15 cellular contexts compared by ENCODE assay signal in the genomic region with DNA sequence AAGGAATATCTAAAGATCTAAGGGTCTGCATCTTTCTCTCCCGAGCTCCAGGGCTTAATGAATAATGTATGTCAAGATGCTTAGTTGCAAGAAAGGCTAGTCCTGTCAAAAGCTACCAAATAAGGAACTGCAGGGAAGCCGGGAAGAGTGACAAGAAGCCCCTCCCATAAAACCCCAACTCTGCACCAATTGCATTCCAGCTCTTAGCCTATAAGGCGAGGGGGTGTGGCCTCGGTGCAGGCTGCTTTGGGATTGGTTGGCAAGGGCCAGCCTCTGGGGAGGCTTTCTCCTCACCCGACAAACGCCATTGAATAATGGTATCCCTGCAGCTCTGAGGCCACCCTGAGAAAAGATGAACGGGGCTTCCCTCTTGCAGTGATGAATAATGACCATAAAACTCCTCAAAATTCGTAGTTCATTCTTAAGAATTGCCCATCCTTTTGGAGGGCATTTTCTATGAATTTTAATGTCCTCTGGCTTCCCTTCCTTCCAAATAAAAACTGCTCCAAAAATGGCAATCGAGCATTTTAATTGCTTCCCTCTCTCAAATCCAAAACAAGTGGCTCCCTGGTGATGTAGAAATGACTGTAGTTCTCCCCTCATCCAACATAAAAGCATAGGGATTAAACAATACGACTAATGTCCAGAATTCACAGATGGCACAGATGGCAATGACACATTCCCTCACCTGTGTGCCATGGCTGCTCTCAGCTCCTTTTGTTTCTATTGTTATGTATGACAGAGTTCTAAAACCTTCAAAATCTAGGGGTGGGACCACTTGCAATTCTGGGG.
DNase-seq lines count a peak whose midpoint lies in the region; FAIRE-seq and TF ChIP-seq lines count a peak whose summit lies in the region.
"Had no signal": no experiment of that assay in that cellular context is flagged by ENCODE, and none has a peak within 500 bp of the region (broad histone marks: within the 10 kb centered on the region; RNA-seq: fewer than 3 reads in every experiment).

No MANE protein-coding gene starts in this region.

- H3K4me3 ChIP-seq in ascending aorta, result no peak overlapping the region
- H3K4me3 ChIP-seq: thyroid gland had no signal

- no peak overlapping the region for H3K4me3 Mint-ChIP-seq in neural crest cell
- no peak overlapping the region for H3K4me3 Mint-ChIP-seq in CD14-positive monocyte
- H3K4me3 Mint-ChIP-seq: central memory CD8-positive, alpha-beta T cell had no signal

- intact Hi-C loops in ascending aorta (cut with DNase I) (no loop called here), CD14-positive monocyte (cut with micrococcal nuclease) (loop anchor here in 1 of 2 donors (10.0 kb wide), 1 partner anchor 105 kb away; no protein-coding TSS in a partner anchor)

- H3K27me3 Mint-ChIP-seq in neural crest cell (ENCODE audit: low read depth) (no peaks in the 10 kb centered on the region), CD14-positive monocyte (ENCODE audit: low read depth in 3 of 3) (no peaks in the 10 kb centered on the region)
- H3K27me3 Mint-ChIP-seq: central memory CD8-positive, alpha-beta T cell had no signal

- TF ChIP-seq POLR2A in GM12891 (IDR thresholded peaks at IDR 0.05; ENCODE audit: low read depth, low read length), result no peak

- H3K4me1 ChIP-seq in ascending aorta, result no peaks in the 10 kb centered on the region

- H3K4me1 Mint-ChIP-seq in neural crest cell (peaks cover 32% of the 10 kb centered on the region), CD14-positive monocyte (peaks cover 5% of the 10 kb centered on the region)

- no peaks in the 10 kb centered on the region for H3K27me3 ChIP-seq in ascending aorta
- H3K27me3 ChIP-seq: thyroid gland had no signal

- H3K9me3 ChIP-seq in ascending aorta, result no peaks in the 10 kb centered on the region
- H3K9me3 ChIP-seq: thyroid gland had no signal

- no peak for TF ChIP-seq CTCF in neural crest cell (conservative IDR thresholded peaks at IDR 0.05)
- TF ChIP-seq CTCF in ascending aorta (IDR thresholded peaks at IDR 0.05), result no peak
- no peak for TF ChIP-seq CTCF in CD14-positive monocyte (IDR thresholded peaks at IDR 0.05)

- peaks cover 3% of the 10 kb centered on the region for H3K9me3 Mint-ChIP-seq in neural crest cell
- H3K9me3 Mint-ChIP-seq in CD14-positive monocyte, result peaks cover 0 to 3% (median 1%) of the 10 kb centered on the region in 7 donors
- H3K9me3 Mint-ChIP-seq: central memory CD8-positive, alpha-beta T cell had no signal

- H3K36me3 ChIP-seq in ascending aorta, result no peaks in the 10 kb centered on the region
- H3K36me3 ChIP-seq: thyroid gland had no signal

- H3K27ac ChIP-seq in caudate nucleus (ENCODE audit: low read depth, low read length) (peak overlapping the region; percentile 54), ascending aorta (no peak overlapping the region)
- H3K27ac ChIP-seq: HL-60, thyroid gland had no signal

- peak overlapping the region; percentile 72 for H3K27ac Mint-ChIP-seq in neural crest cell (ENCODE audit: unreplicated experiment)
- H3K27ac Mint-ChIP-seq in CD14-positive monocyte, result no peak overlapping the region

- DNase-seq in ELF-1 (ENCODE audit: low read depth, low spot score), result peak; percentile 88
- peak; percentile 21 for DNase-seq in NAMALWA (ENCODE audit: low spot score)
- peak in 60 of 61 donors; percentile 15 to 97 (median 81) for DNase-seq in caudate nucleus (lab: John Stamatoyannopoulos, UW)
- peak; percentile 2 for DNase-seq in neural crest cell (ENCODE audit: low read depth, low spot score)
- no peak for DNase-seq in ascending aorta (ENCODE audit: low spot score in 2 of 2)
- DNase-seq in activated CD4-positive, alpha-beta T cell treated with anti-CD3 and anti-CD28 coated beads for 48 hours, result no peak
- no peak for DNase-seq in CD14-positive monocyte (ENCODE audit: low spot score)
- no peak for DNase-seq in GM12891 (ENCODE audit: insufficient read length, low spot score)
- DNase-seq: activated CD4-positive, alpha-beta T cell treated with anti-CD3 and anti-CD28 coated beads, Interleukin-2, amount 50 U/mL, for 1 hour; islet precursor cell; MM.1S; NCI-H526 treated with DMSO at 0.1 percent for 48 hours; thyroid gland had no signal

- FAIRE-seq in GM12891 (lab: Jason Lieb, UNC), result no peak

- H3K36me3 Mint-ChIP-seq in neural crest cell (ENCODE audit: low read depth) (no peaks in the 10 kb centered on the region), CD14-positive monocyte (no peaks in the 10 kb centered on the region)

TF ChIP-seq in GM12891, 5 proteins besides CTCF, POLR2A, EP300 and RAD21:
- TF ChIP-seq PAX5 (IDR thresholded peaks at IDR 0.05; ENCODE audit: insufficient read depth, low read length, severe bottlenecking) (no peak), TAF1 (IDR thresholded peaks at IDR 0.05; ENCODE audit: low read depth, low read length) (no peak), SPI1 (IDR thresholded peaks at IDR 0.05; ENCODE audit: low read depth, low read length) (no peak), POLR2AphosphoS5 (IDR thresholded peaks at IDR 0.05; ENCODE audit: low read depth, low read length) (no peak), POU2F2 (IDR thresholded peaks at IDR 0.05; ENCODE audit: low read depth, low read length) (no peak)

Comparison
In these comparisons a context has a peak if more than half of its experiments do, and no peak if none do; other contexts are left out.
1. DNase-seq: peak in ELF-1 (single experiment), NAMALWA (single experiment), caudate nucleus (60 of 61) and neural crest cell (single experiment); none in ascending aorta (0 of 2), activated CD4-positive, alpha-beta T cell treated with anti-CD3 and anti-CD28 coated beads for 48 hours (single experiment), CD14-positive monocyte (single experiment) and GM12891 (single experiment).